In the genomic region with DNA sequence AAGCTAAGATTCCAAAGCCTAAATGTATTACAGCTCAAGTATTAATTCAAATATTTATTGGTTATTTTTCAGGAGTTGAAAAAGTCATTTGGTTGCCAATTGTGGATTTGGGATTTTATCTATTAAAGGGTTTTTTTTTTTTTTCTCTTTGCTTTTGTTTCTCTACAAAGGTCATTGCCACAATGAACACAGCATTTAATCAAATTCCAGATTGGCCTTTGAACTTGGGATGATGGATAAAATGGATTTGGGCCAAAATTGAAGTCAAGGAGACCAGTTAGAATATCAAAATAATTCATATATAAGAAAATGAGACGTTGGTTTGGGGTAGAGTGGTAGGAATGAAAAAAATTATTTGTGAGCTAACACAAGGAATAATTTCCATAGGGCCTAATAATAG, we compare ENCODE assay signal across 39 cellular contexts. TPM values are rescaled to one million over a fixed set of nuclear protein-coding genes. Genes with fewer than 3 reads are reported as not detected.
"Had no signal": no experiment of that assay in that cellular context is flagged by ENCODE, and none has a peak within 500 bp of the region (broad histone marks: within the 10 kb centered on the region; RNA-seq: fewer than 3 reads in every experiment).

No MANE protein-coding gene starts in this region.

- H3K36me3 ChIP-seq: adrenal gland, ascending aorta, brain microvascular endothelial cell, breast epithelium, cardiac muscle cell had no signal

- FAIRE-seq: astrocyte, bronchial epithelial cell had no signal

- DNase-seq: activated effector memory CD4-positive, alpha-beta T cell treated with anti-CD3 and anti-CD28 coated beads, Interleukin-2, amount 50 U/mL, for 16 hours; activated effector memory CD4-positive, alpha-beta T cell treated with Interleukin-2 at 50 U/mL for 16 hours; activated gamma-delta T cell; activated gamma-delta T cell treated with Interleukin-2 at 50 U/mL for 16 hours; activated naive CD4-positive, alpha-beta T cell; activated naive CD4-positive, alpha-beta T cell treated with anti-CD3 and anti-CD28 coated beads for 36 hours; activated naive CD4-positive, alpha-beta T cell treated with anti-CD3 and anti-CD28 coated beads, Interleukin-2, amount 10 ng/mL, durations not matched to agents 7 days and 5 days; activated naive CD4-positive, alpha-beta T cell treated with anti-CD3 and anti-CD28 coated beads, Interleukin-2, amount 50 U/mL, for 16 hours; activated naive CD4-positive, alpha-beta T cell treated with Interleukin-2 at 50 U/mL for 16 hours; activated naive CD8-positive, alpha-beta T cell treated with anti-CD3 and anti-CD28 coated beads for 36 hours; activated naive CD8-positive, alpha-beta T cell treated with anti-CD3 and anti-CD28 coated beads, Interleukin-2, amount 10 ng/mL, durations not matched to agents 7 days and 5 days; activated naive CD8-positive, alpha-beta T cell treated with anti-CD3 and anti-CD28 coated beads, Interleukin-2, amount 50 U/mL, for 24 hours; activated T-cell treated with anti-CD3 and anti-CD28 coated beads, Interleukin-2, amount 50 U/mL, for 1 hour; activated T-cell treated with anti-CD3 and anti-CD28 coated beads, Interleukin-2, amount 50 U/mL, for 24 hours; activated T-cell treated with anti-CD3 and anti-CD28 coated beads, Interleukin-2, amount 50 U/mL, for 4 hours; activated T-cell treated with anti-CD3 and anti-CD28 coated beads, Interleukin-2, amount 50 U/mL, for 48 hours; activated T-cell treated with anti-CD3 and anti-CD28 coated beads, Interleukin-2, amount 50 U/mL, for 72 hours; adrenal gland; amniotic stem cell; amygdala; anterior cingulate cortex; aorta; body of pancreas; brain microvascular endothelial cell; caudate nucleus; central memory CD4-positive, alpha-beta T cell; cerebellar nuclear complex had no signal

- H3K27me3 ChIP-seq: adrenal gland, ascending aorta, body of pancreas, brain microvascular endothelial cell, breast epithelium, cardiac muscle cell had no signal

- H3K4me1 ChIP-seq: ascending aorta, body of pancreas, breast epithelium had no signal

- ATAC-seq: activated naive CD4-positive, alpha-beta T cell treated with anti-CD3 and anti-CD28 coated beads, Interleukin-2, amount 50 U/mL, for 72 hours; activated naive CD8-positive, alpha-beta T cell treated with anti-CD3 and anti-CD28 coated beads, Interleukin-2, amount 50 U/mL, for 24 hours; activated T-cell treated with anti-CD3 and anti-CD28 coated beads, Interleukin-2, amount 50 U/mL, for 4 hours; activated T-cell treated with anti-CD3 and anti-CD28 coated beads, Interleukin-2, amount 50 U/mL, for 72 hours; activated T-helper 17 cell treated with anti-CD3 and anti-CD28 coated beads, Interleukin-2, amount 50 U/mL, for 72 hours; body of pancreas had no signal

- H3K9me3 ChIP-seq: ascending aorta, body of pancreas, breast epithelium had no signal

- H3K27ac ChIP-seq: ascending aorta, body of pancreas, brain microvascular endothelial cell, breast epithelium, cardiac muscle cell had no signal

- H3K4me3 ChIP-seq: adrenal gland, ascending aorta, body of pancreas, breast epithelium, cardiac muscle cell had no signal

RNA-seq across cellular contexts. Expression of gene LIPN, which starts 9.6 kb away (rescaled TPM):
- total RNA-seq: activated naive CD4-positive, alpha-beta T cell treated with anti-CD3 and anti-CD28 coated beads for 36 hours; activated naive CD4-positive, alpha-beta T cell treated with anti-CD3 and anti-CD28 coated beads, Interleukin-2, amount 50 U/mL, for 72 hours; activated naive CD8-positive, alpha-beta T cell treated with anti-CD3 and anti-CD28 coated beads for 36 hours; activated naive CD8-positive, alpha-beta T cell treated with anti-CD3 and anti-CD28 coated beads, Interleukin-2, amount 10 ng/mL, durations not matched to agents 7 days and 5 days; activated T-cell treated with anti-CD3 and anti-CD28 coated beads, Interleukin-2, amount 50 U/mL, for 4 hours; activated T-cell treated with anti-CD3 and anti-CD28 coated beads, Interleukin-2, amount 50 U/mL, for 72 hours; activated T-helper 1 cell treated with anti-CD3 and anti-CD28 coated beads, Interleukin-12 subunit alpha, Interleukin-12 subunit beta, Interleukin-2, Interleukin-4 antibody, amounts not matched to agents 30 ng/mL and 10 ng/mL and 1 ng/mL, durations not matched to agents 14 hours and 24 hours and 36 hours; activated T-helper 17 cell treated with anti-CD3 and anti-CD28 coated beads, Interleukin-2, amount 50 U/mL, for 72 hours; activated T-helper 2 cell treated with anti-CD3 and anti-CD28 coated beads, Interferon-gamma antibody, Interleukin-2, Interleukin-4, amounts not matched to agents 10 μg/mL and 5 μg/mL and 100 μg/mL, durations not matched to agents 14 hours and 24 hours and 36 hours; ascending aorta; astrocyte; body of pancreas; breast epithelium; bronchial epithelial cell; cardiac muscle cell; cardiac septum; cerebellum; chondrocyte had no signal
- polyA plus RNA-seq: adrenal gland, cardiac muscle cell had no signal

RNA-seq across cellular contexts. Expression of gene LIPM, which starts 33.1 kb away (rescaled TPM):
- total RNA-seq: activated naive CD4-positive, alpha-beta T cell treated with anti-CD3 and anti-CD28 coated beads for 36 hours; activated naive CD4-positive, alpha-beta T cell treated with anti-CD3 and anti-CD28 coated beads, Interleukin-2, amount 50 U/mL, for 72 hours; activated naive CD8-positive, alpha-beta T cell treated with anti-CD3 and anti-CD28 coated beads for 36 hours; activated naive CD8-positive, alpha-beta T cell treated with anti-CD3 and anti-CD28 coated beads, Interleukin-2, amount 10 ng/mL, durations not matched to agents 7 days and 5 days; activated T-cell treated with anti-CD3 and anti-CD28 coated beads, Interleukin-2, amount 50 U/mL, for 4 hours; activated T-cell treated with anti-CD3 and anti-CD28 coated beads, Interleukin-2, amount 50 U/mL, for 72 hours; activated T-helper 1 cell treated with anti-CD3 and anti-CD28 coated beads, Interleukin-12 subunit alpha, Interleukin-12 subunit beta, Interleukin-2, Interleukin-4 antibody, amounts not matched to agents 30 ng/mL and 10 ng/mL and 1 ng/mL, durations not matched to agents 14 hours and 24 hours and 36 hours; activated T-helper 17 cell treated with anti-CD3 and anti-CD28 coated beads, Interleukin-2, amount 50 U/mL, for 72 hours; activated T-helper 2 cell treated with anti-CD3 and anti-CD28 coated beads, Interferon-gamma antibody, Interleukin-2, Interleukin-4, amounts not matched to agents 10 μg/mL and 5 μg/mL and 100 μg/mL, durations not matched to agents 14 hours and 24 hours and 36 hours; adrenal gland; aorta; ascending aorta; astrocyte; body of pancreas; breast epithelium; bronchial epithelial cell; cardiac muscle cell; cardiac septum; cerebellum; chondrocyte had no signal
- polyA plus RNA-seq: adrenal gland, aorta, cardiac muscle cell had no signal
